ENCODE assay signal across 27 cellular contexts in the genomic region with DNA sequence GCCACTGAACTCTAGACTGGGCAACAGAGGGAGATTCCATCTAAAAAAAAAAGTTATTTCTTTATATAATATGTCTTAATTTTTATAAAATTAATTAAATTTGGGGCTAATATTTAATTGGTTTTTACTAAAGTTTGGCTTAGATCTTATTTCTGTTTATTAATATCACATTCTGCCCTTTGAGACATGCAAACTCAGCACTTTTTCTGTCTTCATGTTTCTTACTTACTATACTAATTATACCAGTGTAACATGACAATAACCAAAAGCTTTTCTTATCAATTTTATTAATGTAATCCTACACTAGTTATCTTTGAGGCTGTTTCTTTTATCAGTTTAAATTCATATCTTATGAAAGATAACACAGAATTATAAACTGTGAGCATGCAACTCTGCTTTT.
DNase-seq lines count a peak whose midpoint lies in the region; ATAC-seq, FAIRE-seq and TF ChIP-seq lines count a peak whose summit lies in the region.
"Had no signal": no experiment of that assay in that cellular context is flagged by ENCODE, and none has a peak within 500 bp of the region (broad histone marks: within the 10 kb centered on the region; RNA-seq: fewer than 3 reads in every experiment).

No MANE protein-coding gene starts in this region.

- H3K4me1 Mint-ChIP-seq in activated naive CD4-positive, alpha-beta T cell treated with anti-CD3 and anti-CD28 coated beads, Interleukin-2, amount 10 ng/mL, durations not matched to agents 7 days and 5 days = no peaks in the 10 kb centered on the region
- H3K4me1 Mint-ChIP-seq: CD14-positive monocyte; CD4-positive, alpha-beta memory T cell; CD4-positive, CD25-positive, alpha-beta regulatory T cell; CD8-positive, alpha-beta memory T cell had no signal

- H3K27ac ChIP-seq in HepG2 (ENCODE audit: extremely low read length, insufficient read depth, low read length) = no peak overlapping the region
- H3K27ac ChIP-seq in right lobe of liver = no peak overlapping the region
- H3K27ac ChIP-seq in K562 (ENCODE audit: extremely low read depth, low read depth, low read length) = no peak overlapping the region
- no peak overlapping the region for H3K27ac ChIP-seq in effector memory CD4-positive, alpha-beta T cell (ENCODE audit: insufficient read depth, low read length, poor library complexity, severe bottlenecking)
- H3K27ac ChIP-seq: 22Rv1, BLaER1 had no signal

- no peaks in the 10 kb centered on the region for H3K9me1 ChIP-seq in K562 (ENCODE audit: control insufficient read depth, insufficient read depth, low read length)

- H4K20me1 ChIP-seq in HepG2 (ENCODE audit: insufficient read depth, low read length) (no peaks in the 10 kb centered on the region), K562 (replicated peaks; ENCODE audit: control insufficient read depth, insufficient read depth, low read length) (no peaks in the 10 kb centered on the region)
- H4K20me1 ChIP-seq: BLaER1 had no signal

- H2AFZ ChIP-seq in HepG2 (ENCODE audit: low read length) (no peak overlapping the region), K562 (ENCODE audit: low read depth, low read length) (no peak overlapping the region)

- H3K4me3 ChIP-seq in HepG2 (replicated peaks in 1 of 3; ENCODE audit: insufficient read depth in 1 of 3, low read depth in 2 of 3, low read length in 3 of 3) (no peak overlapping the region), right lobe of liver (no peak overlapping the region), K562 (no peak overlapping the region)
- H3K4me3 ChIP-seq in effector memory CD4-positive, alpha-beta T cell (ENCODE audit: insufficient read depth, low read depth, low read length, poor library complexity, severe bottlenecking) = no peak overlapping the region
- H3K4me3 ChIP-seq: BLaER1, GM12878 had no signal

- no peak overlapping the region for H3K9ac ChIP-seq in HepG2 (ENCODE audit: insufficient read depth, low read depth, low read length)
- no peak overlapping the region for H3K9ac ChIP-seq in K562 (ENCODE audit: insufficient read depth in 1 of 2, low read depth in 2 of 2, low read length in 2 of 2)
- H3K9ac ChIP-seq: BLaER1 had no signal

- TF ChIP-seq RAD21 in HepG2 (CRISPR knock-in tag; IDR thresholded peaks at IDR 0.05) = no peak
- TF ChIP-seq RAD21 in K562 (CRISPR knock-in tag; conservative IDR thresholded peaks at IDR 0.05 in 1 of 2, IDR thresholded peaks at IDR 0.05 in 1 of 2) = no peak

- H3K4me2 ChIP-seq in HepG2 (ENCODE audit: low read depth, low read length) (no peak overlapping the region), K562 (ENCODE audit: insufficient read depth, low read length) (no peak overlapping the region)
- H3K4me2 ChIP-seq: BLaER1 had no signal

- H3K36me3 Mint-ChIP-seq in activated naive CD4-positive, alpha-beta T cell treated with anti-CD3 and anti-CD28 coated beads, Interleukin-2, amount 10 ng/mL, durations not matched to agents 7 days and 5 days = no peaks in the 10 kb centered on the region
- H3K36me3 Mint-ChIP-seq: CD14-positive monocyte; CD4-positive, alpha-beta memory T cell; CD4-positive, CD25-positive, alpha-beta regulatory T cell; CD8-positive, alpha-beta memory T cell had no signal

- no peak for FAIRE-seq in HepG2 (lab: Jason Lieb, UNC)
- no peak for FAIRE-seq in K562 (lab: Jason Lieb, UNC)
- peak; percentile 29 for FAIRE-seq in endometrium (lab: Jason Lieb, UNC)
- FAIRE-seq: GM12878, GM12892, GM18507 had no signal

- H3K27me3 ChIP-seq in HepG2 (ENCODE audit: control insufficient read depth in 1 of 2, insufficient read depth in 2 of 2, low read length in 2 of 2) (no peaks in the 10 kb centered on the region), right lobe of liver (no peaks in the 10 kb centered on the region), K562 (ENCODE audit: control insufficient read depth in 2 of 2, insufficient read depth in 2 of 2, low read length in 2 of 2) (no peaks in the 10 kb centered on the region)
- H3K27me3 ChIP-seq in effector memory CD4-positive, alpha-beta T cell (replicated peaks; ENCODE audit: control insufficient read depth, insufficient read depth, low read length, poor library complexity, severe bottlenecking) = no peaks in the 10 kb centered on the region
- H3K27me3 ChIP-seq: BE2C, BLaER1 had no signal

- no peak overlapping the region for H3K4me3 Mint-ChIP-seq in activated naive CD4-positive, alpha-beta T cell treated with anti-CD3 and anti-CD28 coated beads, Interleukin-2, amount 10 ng/mL, durations not matched to agents 7 days and 5 days
- H3K4me3 Mint-ChIP-seq: CD14-positive monocyte; CD4-positive, alpha-beta memory T cell; CD4-positive, CD25-positive, alpha-beta regulatory T cell; CD8-positive, alpha-beta memory T cell had no signal

- no peaks in the 10 kb centered on the region for H3K36me3 ChIP-seq in HepG2 (replicated peaks in 1 of 2; ENCODE audit: control insufficient read depth in 1 of 2, insufficient read depth in 2 of 2, low read length in 2 of 2)
- no peaks in the 10 kb centered on the region for H3K36me3 ChIP-seq in right lobe of liver
- H3K36me3 ChIP-seq in K562 (ENCODE audit: control insufficient read depth, insufficient read depth, low read length) = no peaks in the 10 kb centered on the region
- no peaks in the 10 kb centered on the region for H3K36me3 ChIP-seq in effector memory CD4-positive, alpha-beta T cell (ENCODE audit: control insufficient read depth, insufficient read depth, low read length)
- H3K36me3 ChIP-seq: BE2C, BLaER1 had no signal

- intact Hi-C loops in HepG2 (cut with micrococcal nuclease; ENCODE audit: unreplicated experiment) (no loop called here), right lobe of liver (cut with DNase I) (no loop called here), K562 (cut with micrococcal nuclease) (no loop called here)

- no peaks in the 10 kb centered on the region for H3K79me2 ChIP-seq in HepG2 (ENCODE audit: insufficient read depth, low read length)
- no peaks in the 10 kb centered on the region for H3K79me2 ChIP-seq in K562 (ENCODE audit: control insufficient read depth, insufficient read depth, low read length)

- in situ Hi-C loops in HepG2 (cut with HindIII; ENCODE audit: extremely low pct_ligation_motif_present, low pct_unique_long_range_greater_than_20kb) = no loop called here
- in situ Hi-C loops in K562 (cut with MboI) = no loop called here

- H3K27ac Mint-ChIP-seq in activated naive CD4-positive, alpha-beta T cell treated with anti-CD3 and anti-CD28 coated beads, Interleukin-2, amount 10 ng/mL, durations not matched to agents 7 days and 5 days = no peak overlapping the region
- H3K27ac Mint-ChIP-seq: CD14-positive monocyte; CD4-positive, alpha-beta memory T cell; CD4-positive, CD25-positive, alpha-beta regulatory T cell; CD8-positive, alpha-beta memory T cell had no signal

- DNase-seq in HepG2 (ENCODE audit: low spot score) (no peak), right lobe of liver (no peak), K562 (ENCODE audit: extremely low read depth in 1 of 4, low spot score in 3 of 4) (no peak)
- no peak for DNase-seq in activated naive CD4-positive, alpha-beta T cell treated with anti-CD3 and anti-CD28 coated beads, Interleukin-2, amount 10 ng/mL, durations not matched to agents 7 days and 5 days
- no peak for DNase-seq in effector memory CD4-positive, alpha-beta T cell
- DNase-seq: ACHN; BE2C; C1 segment of cervical spinal cord; CD4-positive, alpha-beta memory T cell; CD4-positive, CD25-positive, alpha-beta regulatory T cell; CD8-positive, alpha-beta memory T cell; COR-L47; DMS 273 treated with DMSO at 0.1 percent for 48 hours; DMS153; DMS53; DMS79; DND-41; EL; GDM1 had no signal

- TF ChIP-seq CTCF in HepG2 (CRISPR knock-in tag; IDR thresholded peaks at IDR 0.05) (no peak), right lobe of liver (IDR thresholded peaks at IDR 0.05) (no peak), K562 (IDR thresholded peaks at IDR 0.05 in 2 of 3, conservative IDR thresholded peaks at IDR 0.05 in 1 of 3; ENCODE audit: insufficient read depth in 2 of 3, low read depth in 1 of 3, low read length in 3 of 3) (no peak)

- H3K27me3 Mint-ChIP-seq in activated naive CD4-positive, alpha-beta T cell treated with anti-CD3 and anti-CD28 coated beads, Interleukin-2, amount 10 ng/mL, durations not matched to agents 7 days and 5 days = no peaks in the 10 kb centered on the region
- H3K27me3 Mint-ChIP-seq: CD4-positive, alpha-beta memory T cell; CD4-positive, CD25-positive, alpha-beta regulatory T cell; CD8-positive, alpha-beta memory T cell had no signal

- CTCF ChIA-PET in HepG2 (lab: Yijun Ruan, JAX; ENCODE audit: low intra/inter-chr PET ratio, low total read pairs) (no interaction called here), K562 (lab: Yijun Ruan, JAX; ENCODE audit: low intra/inter-chr PET ratio) (no interaction called here)
- CTCF ChIA-PET in activated naive CD4-positive, alpha-beta T cell treated with anti-CD3 and anti-CD28 coated beads, Interleukin-2, amount 10 ng/mL, durations not matched to agents 7 days and 5 days (lab: Charles Lee) = no interaction called here

- H3K4me1 ChIP-seq in HepG2 (ENCODE audit: insufficient read depth, low read length) = no peaks in the 10 kb centered on the region
- no peaks in the 10 kb centered on the region for H3K4me1 ChIP-seq in right lobe of liver
- no peaks in the 10 kb centered on the region for H3K4me1 ChIP-seq in K562 (replicated peaks in 1 of 2; ENCODE audit: control insufficient read depth in 2 of 2, insufficient read depth in 2 of 2, low read length in 2 of 2)
- H3K4me1 ChIP-seq in effector memory CD4-positive, alpha-beta T cell (ENCODE audit: control insufficient read depth, insufficient read depth, low read length, poor library complexity, severe bottlenecking) = no peaks in the 10 kb centered on the region
- H3K4me1 ChIP-seq: BE2C, BLaER1 had no signal

- TF ChIP-seq POLR2A in HepG2 (IDR thresholded peaks at IDR 0.05; ENCODE audit: insufficient read depth in 1 of 2, low read depth in 2 of 2, low read length in 2 of 2) = no peak
- no peak for TF ChIP-seq POLR2A in right lobe of liver (IDR thresholded peaks at IDR 0.05)
- no peak for TF ChIP-seq POLR2A in K562 (conservative IDR thresholded peaks at IDR 0.05)

- peaks cover 23% of the 10 kb centered on the region for H3K9me3 Mint-ChIP-seq in activated naive CD4-positive, alpha-beta T cell treated with anti-CD3 and anti-CD28 coated beads, Interleukin-2, amount 10 ng/mL, durations not matched to agents 7 days and 5 days

- no peak for TF ChIP-seq EP300 in HepG2 (IDR thresholded peaks at IDR 0.05; ENCODE audit: low read depth in 2 of 2, low read length in 2 of 2)
- no peak for TF ChIP-seq EP300 in HepG2 (CRISPR knock-in tag; IDR thresholded peaks at IDR 0.05; ENCODE audit: borderline replicate concordance)
- no peak for TF ChIP-seq EP300 in K562 (IDR thresholded peaks at IDR 0.05; ENCODE audit: low read length)

- peaks cover 54% of the 10 kb centered on the region for H3K9me3 ChIP-seq in HepG2 (ENCODE audit: low read length)
- no peaks in the 10 kb centered on the region for H3K9me3 ChIP-seq in right lobe of liver
- no peaks in the 10 kb centered on the region for H3K9me3 ChIP-seq in K562 (replicated peaks; ENCODE audit: control insufficient read depth, insufficient read depth, low read depth, low read length)
- no peaks in the 10 kb centered on the region for H3K9me3 ChIP-seq in effector memory CD4-positive, alpha-beta T cell (ENCODE audit: control insufficient read depth, low read length)
- H3K9me3 ChIP-seq: BE2C had no signal

- BruUV-seq in HepG2 (replicated peaks; lab: Mats Ljungman, UMichigan) = no TSS peak
- no TSS peak for BruUV-seq in K562 (replicated peaks; lab: Mats Ljungman, UMichigan)

- ATAC-seq in HepG2 (no peak), right lobe of liver (no peak), K562 (no peak), HG02852 (IDR thresholded peaks at IDR 0.05; ENCODE audit: unreplicated experiment) (no peak)
- ATAC-seq: GM12878 had no signal

- POLR2A ChIA-PET in HepG2 (lab: Yijun Ruan, JAX) = no interaction called here
- POLR2A ChIA-PET in K562 (lab: Yijun Ruan, JAX) = no interaction called here
